34 cellular contexts compared by ENCODE assay signal in the genomic region with DNA sequence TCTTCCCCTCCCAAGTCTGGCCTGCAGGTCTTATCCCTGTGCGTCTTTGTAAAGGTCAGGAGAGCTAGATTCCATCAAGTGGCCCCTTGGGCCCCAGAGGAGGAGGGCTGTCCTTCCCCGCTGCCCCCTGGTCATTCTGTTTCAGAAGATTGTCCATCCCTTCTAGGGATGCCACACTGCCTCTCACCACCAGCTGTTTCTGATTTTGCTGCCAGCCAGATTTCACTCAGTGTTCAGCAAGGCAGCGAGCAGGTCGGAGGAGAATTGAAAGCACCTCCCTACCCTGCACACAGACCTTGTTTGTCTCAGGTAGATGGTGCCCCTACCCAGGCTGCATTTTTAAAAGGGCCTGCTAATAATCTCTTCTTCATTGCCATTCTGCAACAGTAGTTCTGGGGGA.
"Had no signal": no experiment of that assay in that cellular context is flagged by ENCODE, and none has a peak within 500 bp of the region (broad histone marks: within the 10 kb centered on the region; RNA-seq: fewer than 3 reads in every experiment).

No MANE protein-coding gene starts in this region.

- H3K4me1 Mint-ChIP-seq: activated B cell treated with CpG ODN at 0.5 μM for 24 hours; activated naive CD8-positive, alpha-beta T cell treated with anti-CD3 and anti-CD28 coated beads, Interleukin-2, amount 50 U/mL, for 24 hours had no signal

- H3K27ac ChIP-seq: Peyer's patch, SJSA1, VCaP had no signal

- H3K4me1 ChIP-seq: Peyer's patch, SJSA1 had no signal

- H3K4me3 ChIP-seq: MG63, Peyer's patch, SJSA1 had no signal

- H3K27ac Mint-ChIP-seq: activated B cell treated with CpG ODN at 0.5 μM for 24 hours; activated CD4-positive, alpha-beta memory T cell treated with anti-CD3 and anti-CD28 coated beads for 36 hours; activated naive CD4-positive, alpha-beta T cell treated with anti-CD3 and anti-CD28 coated beads, Interleukin-2, amount 10 ng/mL, durations not matched to agents 7 days and 5 days; activated naive CD8-positive, alpha-beta T cell; activated naive CD8-positive, alpha-beta T cell treated with anti-CD3 and anti-CD28 coated beads, Interleukin-2, amount 50 U/mL, for 24 hours; activated T-helper 1 cell treated with anti-CD3 and anti-CD28 coated beads, Interleukin-12 subunit alpha, Interleukin-12 subunit beta, Interleukin-2, Interleukin-4 antibody, amounts not matched to agents 30 ng/mL and 10 ng/mL and 1 ng/mL, durations not matched to agents 14 hours and 24 hours and 36 hours had no signal

- H3K27me3 Mint-ChIP-seq: activated B cell treated with CpG ODN at 0.5 μM for 24 hours; activated CD4-positive, alpha-beta memory T cell treated with anti-CD3 and anti-CD28 coated beads for 36 hours; activated naive CD4-positive, alpha-beta T cell treated with anti-CD3 and anti-CD28 coated beads, Interleukin-2, amount 10 ng/mL, durations not matched to agents 7 days and 5 days; activated naive CD8-positive, alpha-beta T cell; activated naive CD8-positive, alpha-beta T cell treated with anti-CD3 and anti-CD28 coated beads, Interleukin-2, amount 50 U/mL, for 24 hours had no signal

- H3K27me3 ChIP-seq: MG63, Peyer's patch, SJSA1 had no signal

- DNase-seq: activated B cell treated with CpG ODN at 0.5 μM for 24 hours; activated CD4-positive, alpha-beta memory T cell treated with anti-CD3 and anti-CD28 coated beads for 36 hours; activated CD4-positive, alpha-beta T cell treated with anti-CD3 and anti-CD28 coated beads for 4 hours; activated CD4-positive, alpha-beta T cell treated with anti-CD3 and anti-CD28 coated beads, Interleukin-2, amount 50 U/mL, for 1 hour; activated CD4-positive, CD25-positive, alpha-beta regulatory T cell treated with anti-CD3 and anti-CD28 coated beads, Interleukin-2, amount 50 U/mL, for 72 hours; activated CD8-positive, alpha-beta memory T cell treated with anti-CD3 and anti-CD28 coated beads, Interleukin-2, amount 50 U/mL, for 4 hours; activated naive CD4-positive, alpha-beta T cell treated with anti-CD3 and anti-CD28 coated beads, Interleukin-2, amount 10 ng/mL, durations not matched to agents 7 days and 5 days; activated naive CD8-positive, alpha-beta T cell treated with anti-CD3 and anti-CD28 coated beads, Interleukin-2, amount 50 U/mL, for 24 hours; activated T-cell treated with anti-CD3 and anti-CD28 coated beads for 4 hours; activated T-cell treated with anti-CD3 and anti-CD28 coated beads, Interleukin-2, amount 50 U/mL, for 4 hours; aorta; caudate nucleus; cerebellar nuclear complex; KG1; MG63; NCI-H1092; NCI-H1436 treated with DMSO at 0.1 percent for 48 hours; NCI-H2029; NCI-H345; NCI-H524 treated with DMSO at 0.1 percent for 48 hours; NCI-H748 treated with DMSO at 0.1 percent for 48 hours; NK-92 treated with Interleukin-12 subunit alpha and Interleukin-12 subunit beta, amount 100 ng/mL, for 24 hours; PC-3; Peyer's patch; RPMI8226; SHP77 treated with DMSO at 0.1 percent for 48 hours; SW 1271; T-helper 1 cell; T-helper 2 cell; T-helper 9 cell had no signal

- H3K9me3 Mint-ChIP-seq: activated B cell treated with CpG ODN at 0.5 μM for 24 hours; activated CD4-positive, alpha-beta memory T cell treated with anti-CD3 and anti-CD28 coated beads for 36 hours; activated naive CD4-positive, alpha-beta T cell treated with anti-CD3 and anti-CD28 coated beads, Interleukin-2, amount 10 ng/mL, durations not matched to agents 7 days and 5 days; activated naive CD8-positive, alpha-beta T cell treated with anti-CD3 and anti-CD28 coated beads, Interleukin-2, amount 50 U/mL, for 24 hours; activated T-cell treated with anti-CD3 and anti-CD28 coated beads, Interleukin-2, amount 50 U/mL, for 4 hours; activated T-helper 1 cell treated with anti-CD3 and anti-CD28 coated beads, Interleukin-12 subunit alpha, Interleukin-12 subunit beta, Interleukin-2, Interleukin-4 antibody, amounts not matched to agents 30 ng/mL and 10 ng/mL and 1 ng/mL, durations not matched to agents 14 hours and 24 hours and 36 hours had no signal

- H3K9me3 ChIP-seq: MG63, Peyer's patch, SJSA1 had no signal

- ATAC-seq: activated naive CD8-positive, alpha-beta T cell treated with anti-CD3 and anti-CD28 coated beads, Interleukin-2, amount 50 U/mL, for 24 hours; activated T-cell treated with anti-CD3 and anti-CD28 coated beads, Interleukin-2, amount 50 U/mL, for 4 hours had no signal

- H3K4me3 Mint-ChIP-seq: activated B cell treated with CpG ODN at 0.5 μM for 24 hours; activated CD4-positive, alpha-beta memory T cell treated with anti-CD3 and anti-CD28 coated beads for 36 hours; activated naive CD4-positive, alpha-beta T cell treated with anti-CD3 and anti-CD28 coated beads, Interleukin-2, amount 10 ng/mL, durations not matched to agents 7 days and 5 days; activated naive CD8-positive, alpha-beta T cell; activated naive CD8-positive, alpha-beta T cell treated with anti-CD3 and anti-CD28 coated beads, Interleukin-2, amount 50 U/mL, for 24 hours; activated T-cell treated with anti-CD3 and anti-CD28 coated beads, Interleukin-2, amount 50 U/mL, for 4 hours; activated T-helper 1 cell treated with anti-CD3 and anti-CD28 coated beads, Interleukin-12 subunit alpha, Interleukin-12 subunit beta, Interleukin-2, Interleukin-4 antibody, amounts not matched to agents 30 ng/mL and 10 ng/mL and 1 ng/mL, durations not matched to agents 14 hours and 24 hours and 36 hours had no signal
